ENCODE assay signal across 20 cellular contexts in genomic region chr16:19830902-19831555, GRCh38. TPM values are rescaled to one million over a fixed set of nuclear protein-coding genes. Genes with fewer than 3 reads are reported as not detected.
DNase-seq lines count a peak whose midpoint lies in the region; ATAC-seq and TF ChIP-seq lines count a peak whose summit lies in the region.
"Had no signal": no experiment of that assay in that cellular context is flagged by ENCODE, and none has a peak within 500 bp of the region (broad histone marks: within the 10 kb centered on the region; RNA-seq: fewer than 3 reads in every experiment).

No MANE protein-coding gene starts in this region.

- TF ChIP-seq CTCF in IMR-90 (conservative IDR thresholded peaks at IDR 0.05; ENCODE audit: low read depth, low read length): no peak
- TF ChIP-seq CTCF in heart right ventricle (IDR thresholded peaks at IDR 0.05): no peak
- TF ChIP-seq CTCF in nephron progenitor cell (IDR thresholded peaks at IDR 0.05): no peak

- no peak overlapping the region for H3K9ac ChIP-seq in IMR-90 (ENCODE audit: low read depth, low read length)

- H3K9me3 ChIP-seq in IMR-90 (ENCODE audit: control insufficient read depth, insufficient read depth, low read length) (no peaks in the 10 kb centered on the region), heart right ventricle (no peaks in the 10 kb centered on the region)
- H3K9me3 ChIP-seq in CD8-positive, alpha-beta memory T cell (ENCODE audit: low read length): no peaks in the 10 kb centered on the region
- H3K9me3 ChIP-seq: prostate gland had no signal

- dilution Hi-C loops in IMR-90 (cut with HindIII; ENCODE audit: low sequenced_read_pairs, unreplicated experiment): no loop called here

- H3K18ac ChIP-seq in IMR-90 (ENCODE audit: low read depth, low read length): peak overlapping the region; percentile 4; the same call in 1 of the 2 replicates

- no peak overlapping the region for H3K27ac ChIP-seq in IMR-90 (ENCODE audit: insufficient read depth, low read length)
- peak overlapping the region in 8 of 10 donors; percentile 2 to 67 (median 38) for H3K27ac ChIP-seq in heart right ventricle
- H3K27ac ChIP-seq in CD8-positive, alpha-beta memory T cell (ENCODE audit: low read depth, low read length): no peak overlapping the region

- peak overlapping the region; percentile 86; the same call in 1 of the 3 replicates for H2BK15ac ChIP-seq in IMR-90 (ENCODE audit: low read depth, low read length)

- H3K4me1 ChIP-seq in IMR-90 (ENCODE audit: control insufficient read depth, insufficient read depth, low read length) (peaks cover 3% of the 10 kb centered on the region), heart right ventricle (peaks cover 0 to 17% (median 4%) of the 10 kb centered on the region in 9 donors)
- no peaks in the 10 kb centered on the region for H3K4me1 ChIP-seq in CD8-positive, alpha-beta memory T cell (ENCODE audit: insufficient read depth, low read length)
- H3K4me1 ChIP-seq: prostate gland had no signal

- H3K23ac ChIP-seq in IMR-90 (ENCODE audit: low read depth, low read length): no peak overlapping the region

- no peak overlapping the region for H3K4me3 Mint-ChIP-seq in nephron progenitor cell
- H3K4me3 Mint-ChIP-seq in CD8-positive, alpha-beta memory T cell: peak overlapping the region in 1 of 7 donors; percentile 66
- H3K4me3 Mint-ChIP-seq: activated naive CD4-positive, alpha-beta T cell treated with anti-CD3 and anti-CD28 coated beads for 36 hours; CD4-positive, CD25-positive, alpha-beta regulatory T cell; natural killer cell; T-cell had no signal

- H4K20me1 ChIP-seq in IMR-90 (ENCODE audit: insufficient read depth, low read length): no peaks in the 10 kb centered on the region

- BruUV-seq in IMR-90 (replicated peaks; lab: Mats Ljungman, UMichigan): no TSS peak

- H2BK120ac ChIP-seq in IMR-90 (ENCODE audit: low read depth, low read length): peak overlapping the region; percentile 58

- no peak overlapping the region for H2AK9ac ChIP-seq in IMR-90 (replicated peaks; ENCODE audit: low read depth, low read length, poor library complexity)

- peak overlapping the region; percentile 69; the same call in 1 of the 2 replicates for H2AK5ac ChIP-seq in IMR-90 (ENCODE audit: low read depth, low read length)

- peak overlapping the region; percentile 32; the same call in 1 of the 2 replicates for H3K4ac ChIP-seq in IMR-90 (ENCODE audit: low read depth, low read length)

- H2BK20ac ChIP-seq in IMR-90 (ENCODE audit: low read depth, low read length): peak overlapping the region; percentile 53

- H3K9me1 ChIP-seq in IMR-90 (ENCODE audit: insufficient read depth, low read length): peaks cover 5% of the 10 kb centered on the region; the same call in 1 of the 2 replicates

- H3K36me3 ChIP-seq in IMR-90 (ENCODE audit: control insufficient read depth, insufficient read depth, low read length) (no peaks in the 10 kb centered on the region), heart right ventricle (peaks cover 0 to 42% (median 0%) of the 10 kb centered on the region in 9 donors)
- no peaks in the 10 kb centered on the region for H3K36me3 ChIP-seq in CD8-positive, alpha-beta memory T cell (ENCODE audit: insufficient read depth, low read length)
- H3K36me3 ChIP-seq: prostate gland had no signal

- H3K56ac ChIP-seq in IMR-90 (ENCODE audit: extremely low read depth, insufficient read depth, low read length): no peak overlapping the region

- DNase-seq in IMR-90 (no peak), SKM-1 (lab: John Stamatoyannopoulos, UW; ENCODE audit: unreplicated experiment) (peak; percentile 15), heart right ventricle (no peak), nephron progenitor cell (no peak), RPMI8226 (no peak)
- no peak for DNase-seq in CD8-positive, alpha-beta memory T cell
- DNase-seq: activated CD4-positive, alpha-beta T cell treated with anti-CD3 and anti-CD28 coated beads, Interleukin-2, amount 50 U/mL, for 1 hour; activated naive CD4-positive, alpha-beta T cell treated with anti-CD3 and anti-CD28 coated beads for 36 hours; activated T-cell treated with anti-CD3 and anti-CD28 coated beads for 4 hours; CD4-positive, CD25-positive, alpha-beta regulatory T cell; DMS53; natural killer cell; NCI-H1436 treated with DMSO at 0.1 percent for 48 hours; NCI-H774; stimulated activated naive CD4-positive, alpha-beta T cell treated with Interleukin-2 at 50 U/mL for 16 hours; T-cell; trophoblast cell had no signal

- peaks cover 24% of the 10 kb centered on the region for H3K4me1 Mint-ChIP-seq in nephron progenitor cell
- H3K4me1 Mint-ChIP-seq in CD8-positive, alpha-beta memory T cell: no peaks in the 10 kb centered on the region
- H3K4me1 Mint-ChIP-seq: CD4-positive, CD25-positive, alpha-beta regulatory T cell; natural killer cell; T-cell had no signal

- peak overlapping the region; percentile 71 for H3K27ac Mint-ChIP-seq in nephron progenitor cell
- no peak overlapping the region for H3K27ac Mint-ChIP-seq in CD8-positive, alpha-beta memory T cell
- H3K27ac Mint-ChIP-seq: activated naive CD4-positive, alpha-beta T cell treated with anti-CD3 and anti-CD28 coated beads for 36 hours; CD4-positive, CD25-positive, alpha-beta regulatory T cell; natural killer cell; T-cell had no signal

- H3K9me3 Mint-ChIP-seq in nephron progenitor cell: no peaks in the 10 kb centered on the region
- no peaks in the 10 kb centered on the region for H3K9me3 Mint-ChIP-seq in CD8-positive, alpha-beta memory T cell
- H3K9me3 Mint-ChIP-seq: activated naive CD4-positive, alpha-beta T cell treated with anti-CD3 and anti-CD28 coated beads for 36 hours; natural killer cell; T-cell had no signal

- H3K27me3 Mint-ChIP-seq in nephron progenitor cell (ENCODE audit: low read depth, poor library complexity): no peaks in the 10 kb centered on the region
- no peaks in the 10 kb centered on the region for H3K27me3 Mint-ChIP-seq in CD8-positive, alpha-beta memory T cell
- H3K27me3 Mint-ChIP-seq: CD4-positive, CD25-positive, alpha-beta regulatory T cell; T-cell had no signal

- H3K14ac ChIP-seq in IMR-90 (replicated peaks; ENCODE audit: low read depth, low read length): peak overlapping the region; percentile 49; the same call in 1 of the 2 replicates

- H4K8ac ChIP-seq in IMR-90 (ENCODE audit: low read depth in 2 of 2, low read length in 2 of 2): 0 out of 4 replicates have a peak overlapping the region, but pooled peaks of 1 of the 2 experiments have one; percentile 11

- peaks cover 12% of the 10 kb centered on the region for H3K36me3 Mint-ChIP-seq in nephron progenitor cell (ENCODE audit: low read depth)
- no peaks in the 10 kb centered on the region for H3K36me3 Mint-ChIP-seq in CD8-positive, alpha-beta memory T cell
- H3K36me3 Mint-ChIP-seq: CD4-positive, CD25-positive, alpha-beta regulatory T cell; natural killer cell; T-cell had no signal

- intact Hi-C loops in IMR-90 (cut with micrococcal nuclease): no loop called here
- intact Hi-C loops in heart right ventricle (cut with DNase I): no loop called here

- POLR2A ChIA-PET in IMR-90 (lab: Charles Lee; ENCODE audit: unreplicated experiment): no interaction called here
- POLR2A ChIA-PET in CD8-positive, alpha-beta memory T cell (lab: Charles Lee): no interaction called here

- H2AFZ ChIP-seq in IMR-90 (replicated peaks; ENCODE audit: low read length, poor library complexity): no peak overlapping the region

- H2BK5ac ChIP-seq in IMR-90 (ENCODE audit: low read depth, low read length, poor library complexity, severe bottlenecking): no peak overlapping the region

- WGBS in IMR-90 (ENCODE audit: extremely low coverage in 2 of 2, insufficient read length in 1 of 2), 2 experiments: no CpG with 5 or more reads among the region's 5 CpGs
- WGBS in heart right ventricle, 2 donors: 74 to 77% methylated on average over 5 of the region's 5 CpGs

- H4K5ac ChIP-seq in IMR-90 (ENCODE audit: low read depth, low read length): no peak overlapping the region

- no peak for TF ChIP-seq RAD21 in IMR-90 (IDR thresholded peaks at IDR 0.05; ENCODE audit: low read length)

- CTCF ChIA-PET in IMR-90 (lab: Yijun Ruan, JAX): interaction anchor here (0.6 to 1.2 kb wide), 2 partner anchors 18 to 1491 kb away, joined by 3 to 4 read pairs; no protein-coding TSS in a partner anchor
- CTCF ChIA-PET in CD8-positive, alpha-beta memory T cell (lab: Charles Lee): no interaction called here

- no peaks in the 10 kb centered on the region for H3K27me3 ChIP-seq in IMR-90 (ENCODE audit: control insufficient read depth, insufficient read depth, low read length)
- H3K27me3 ChIP-seq in heart right ventricle: no peaks in the 10 kb centered on the region
- H3K27me3 ChIP-seq in CD8-positive, alpha-beta memory T cell (ENCODE audit: insufficient read depth, low read length, poor library complexity, severe bottlenecking): no peaks in the 10 kb centered on the region

- no peak for TF ChIP-seq POLR2A in IMR-90 (IDR thresholded peaks at IDR 0.05; ENCODE audit: low read depth, low read length)

- in situ Hi-C loops in IMR-90 (cut with MboI; ENCODE audit: low sequenced_read_pairs): no loop called here

- H3K4me2 ChIP-seq in IMR-90 (ENCODE audit: low read depth, low read length): no peak overlapping the region

- no peaks in the 10 kb centered on the region for H3K79me1 ChIP-seq in IMR-90 (ENCODE audit: low read depth in 1 of 2, low read length in 2 of 2)

- peak; percentile 12; the same call in 1 of the 2 replicates for ATAC-seq in IMR-90 (ENCODE audit: low read depth)
- ATAC-seq in heart right ventricle: peak in 6 of 8 donors; percentile 39 to 84 (median 50)
- ATAC-seq in GM21423 (IDR thresholded peaks at IDR 0.05; ENCODE audit: unreplicated experiment): no peak
- no peak for ATAC-seq in GM21825 (IDR thresholded peaks at IDR 0.05; ENCODE audit: unreplicated experiment)
- ATAC-seq: natural killer cell, T-cell had no signal

- H3K4me3 ChIP-seq in IMR-90 (ENCODE audit: insufficient read depth, low read depth, low read length) (no peak overlapping the region), heart right ventricle (no peak overlapping the region)
- no peak overlapping the region for H3K4me3 ChIP-seq in CD8-positive, alpha-beta memory T cell (ENCODE audit: low read length)
- H3K4me3 ChIP-seq: prostate gland had no signal

- peak overlapping the region; percentile 57; the same call in 1 of the 2 replicates for H4K91ac ChIP-seq in IMR-90 (ENCODE audit: insufficient read depth, low read depth, low read length)

RNA-seq across cellular contexts. Expression of gene GPRC5B, which starts 53.6 kb away (rescaled TPM):
- total RNA-seq in IMR-90 (2012; rRNA removed) (2.2 and 2.5 TPM in 2 replicates), heart right ventricle (10 to 100 TPM; 53.4 to 82.4 (median 69.4) TPM)
- polyA plus RNA-seq in IMR-90 (2012; rRNA removed) (6.8 and 8.5 TPM in 2 replicates), heart right ventricle (100 to 1,000 TPM in 1 of 2 donors, 10 to 100 TPM in 1; 24.1 to 208 TPM)
- 3.7 and 19.8 TPM in 2 replicates for polyA plus RNA-seq in IMR-90 (2012; cell fraction: cytosol; rRNA removed)
- polyA plus RNA-seq in IMR-90 (2012; cell fraction: nucleus; rRNA removed; ENCODE audit: low replicate concordance): 7.0 and 7.6 TPM in 2 replicates
- total RNA-seq in CD8-positive, alpha-beta memory T cell: under 1 TPM in 1 of 2 experiments, not detected in 1; 0.11 TPM
- 0.29 TPM for polyA plus RNA-seq in CD8-positive, alpha-beta memory T cell
- total RNA-seq: natural killer cell had no signal

Comparison
In these comparisons a context has a peak if more than half of its experiments do, and no peak if none do; other contexts are left out.
1. ATAC-seq: peak in IMR-90 (single experiment) and heart right ventricle (6 of 8); none in GM21423 (single experiment) and GM21825 (single experiment).
2. H3K27ac ChIP-seq: peak in heart right ventricle (8 of 10); none in IMR-90 (single experiment) and CD8-positive, alpha-beta memory T cell (single experiment).
3. RNA of gene GPRC5B, which starts 53.6 kb away (total RNA-seq): 53.4 to 82.4 TPM in heart right ventricle; 2.2 to 2.5 TPM in IMR-90 and 0.11 TPM in CD8-positive, alpha-beta memory T cell; every median in the first group is over 10 times any median in the second.